17 cellular contexts compared by ENCODE assay signal in the genomic region with DNA sequence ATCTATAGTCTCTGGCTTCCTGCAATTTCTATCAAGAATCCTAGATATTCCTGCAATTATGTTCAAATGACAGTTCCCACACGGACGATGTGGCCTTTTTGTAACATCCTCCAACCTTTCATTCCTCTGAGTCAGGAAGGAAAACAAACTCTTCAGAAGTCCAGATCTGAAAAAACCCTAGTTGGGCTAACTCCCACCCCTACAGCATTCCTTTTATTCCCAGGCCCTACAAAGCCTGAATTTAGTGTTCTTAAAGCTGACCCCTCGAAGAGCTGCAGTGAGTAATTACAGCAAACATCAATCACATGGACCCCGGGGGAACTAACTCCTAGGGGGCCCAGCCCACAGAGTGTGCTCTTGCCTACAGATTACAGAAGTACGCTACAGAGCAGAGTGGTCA.
A peak's percentile ranks its signal among the peaks of the same experiment; 100 is the strongest.
DNase-seq lines count a peak whose midpoint lies in the region; ATAC-seq and TF ChIP-seq lines count a peak whose summit lies in the region.
"Had no signal": no experiment of that assay in that cellular context is flagged by ENCODE, and none has a peak within 500 bp of the region (broad histone marks: within the 10 kb centered on the region; RNA-seq: fewer than 3 reads in every experiment).

No MANE protein-coding gene starts in this region.

- no peak overlapping the region for H3K4me2 ChIP-seq in OCI-LY1 (ENCODE audit: low read length)

- TF ChIP-seq POLR2A in tibial nerve (IDR thresholded peaks at IDR 0.05), result no peak

- H3K4me3 Mint-ChIP-seq in activated naive CD8-positive, alpha-beta T cell, result no peak overlapping the region
- no peak overlapping the region for H3K4me3 Mint-ChIP-seq in activated naive CD8-positive, alpha-beta T cell treated with anti-CD3 and anti-CD28 coated beads, Interleukin-2, amount 50 U/mL, for 24 hours
- no peak overlapping the region for H3K4me3 Mint-ChIP-seq in endodermal cell
- H3K4me3 Mint-ChIP-seq: activated CD8-positive, alpha-beta memory T cell treated with anti-CD3 and anti-CD28 coated beads, Interleukin-2, amount 10 ng/mL, durations not matched to agents 7 days and 5 days; IgD-negative memory B cell had no signal

- no peaks in the 10 kb centered on the region for H3K79me2 ChIP-seq in OCI-LY1 (ENCODE audit: insufficient read depth, low read length)

- H3K27me3 ChIP-seq in OCI-LY1 (ENCODE audit: insufficient read depth, low read length) (no peaks in the 10 kb centered on the region), endodermal cell (ENCODE audit: control insufficient read depth, insufficient read depth, low read length, poor library complexity, severe bottlenecking) (no peaks in the 10 kb centered on the region), MG63 (no peaks in the 10 kb centered on the region), tibial nerve (no peaks in the 10 kb centered on the region)
- H3K27me3 ChIP-seq: ovary, spleen had no signal

- H3K9me3 Mint-ChIP-seq in activated naive CD8-positive, alpha-beta T cell (ENCODE audit: low read depth), result no peaks in the 10 kb centered on the region
- H3K9me3 Mint-ChIP-seq in activated naive CD8-positive, alpha-beta T cell treated with anti-CD3 and anti-CD28 coated beads, Interleukin-2, amount 50 U/mL, for 24 hours, result no peaks in the 10 kb centered on the region
- no peaks in the 10 kb centered on the region for H3K9me3 Mint-ChIP-seq in endodermal cell

- H3K9me3 ChIP-seq in OCI-LY1 (ENCODE audit: low read length), result no peaks in the 10 kb centered on the region
- no peaks in the 10 kb centered on the region for H3K9me3 ChIP-seq in endodermal cell (ENCODE audit: control insufficient read depth, low read length)
- H3K9me3 ChIP-seq in MG63, result no peaks in the 10 kb centered on the region
- no peaks in the 10 kb centered on the region for H3K9me3 ChIP-seq in tibial nerve
- H3K9me3 ChIP-seq: ovary, spleen had no signal

- H3F3A ChIP-seq in OCI-LY1 (ENCODE audit: insufficient read depth, low read length), result no peaks in the 10 kb centered on the region; the same call in 1 of the 2 replicates

- H3K27ac ChIP-seq in OCI-LY1 (ENCODE audit: low read depth, low read length, poor library complexity, severe bottlenecking) (peak overlapping the region; percentile 0), endodermal cell (ENCODE audit: low read depth, low read length) (peak overlapping the region; percentile 40), tibial nerve (peak overlapping the region in 2 of 4 donors; percentile 45 to 51)
- H3K27ac ChIP-seq: ovary, spleen had no signal

- H3K9me2 ChIP-seq in OCI-LY1 (ENCODE audit: low read depth, low read length), result no peaks in the 10 kb centered on the region

- TF ChIP-seq EP300 in tibial nerve (IDR thresholded peaks at IDR 0.05), result no peak

- WGBS in endodermal cell (ENCODE audit: insufficient coverage in 1 of 2, insufficient read length in 1 of 2), 2 experiments, result 66 to 79% methylated on average over 3 to 5 of the region's 5 CpGs
- 33 to 37% methylated on average over 5 of the region's 5 CpGs for WGBS in tibial nerve, 2 donors

- peak overlapping the region; percentile 69 for H3K27ac Mint-ChIP-seq in activated naive CD8-positive, alpha-beta T cell
- H3K27ac Mint-ChIP-seq in activated naive CD8-positive, alpha-beta T cell treated with anti-CD3 and anti-CD28 coated beads, Interleukin-2, amount 50 U/mL, for 24 hours, result no peak overlapping the region
- no peak overlapping the region for H3K27ac Mint-ChIP-seq in endodermal cell
- H3K27ac Mint-ChIP-seq: activated CD8-positive, alpha-beta memory T cell treated with anti-CD3 and anti-CD28 coated beads, Interleukin-2, amount 10 ng/mL, durations not matched to agents 7 days and 5 days; IgD-negative memory B cell had no signal

- DNase-seq in activated naive CD8-positive, alpha-beta T cell treated with anti-CD3 and anti-CD28 coated beads, Interleukin-2, amount 50 U/mL, for 24 hours, result no peak
- DNase-seq in endodermal cell, result no peak
- DNase-seq in skeletal muscle cell (ENCODE audit: low read depth), result peak; percentile 31
- DNase-seq in glomerular visceral epithelial cell (ENCODE audit: extremely low spot score), result no peak
- no peak for DNase-seq in MG63
- no peak for DNase-seq in tibial nerve (ENCODE audit: low spot score in 2 of 2)
- DNase-seq: activated CD8-positive, alpha-beta memory T cell treated with anti-CD3 and anti-CD28 coated beads, Interleukin-2, amount 10 ng/mL, durations not matched to agents 7 days and 5 days; activated naive CD4-positive, alpha-beta T cell treated with Interleukin-2 at 50 U/mL for 16 hours; erythroblast; GDM1; NCI-H1048; ovary; spleen; stimulated activated naive CD4-positive, alpha-beta T cell had no signal

- H3K36me3 Mint-ChIP-seq in activated naive CD8-positive, alpha-beta T cell, result peaks cover 15% of the 10 kb centered on the region
- peaks cover 30% of the 10 kb centered on the region for H3K36me3 Mint-ChIP-seq in activated naive CD8-positive, alpha-beta T cell treated with anti-CD3 and anti-CD28 coated beads, Interleukin-2, amount 50 U/mL, for 24 hours (ENCODE audit: low read depth)
- H3K36me3 Mint-ChIP-seq in endodermal cell (ENCODE audit: low read depth), result peaks cover 78% of the 10 kb centered on the region

- TF ChIP-seq CTCF in OCI-LY1 (IDR thresholded peaks at IDR 0.05; ENCODE audit: low read length) (no peak), endodermal cell (conservative IDR thresholded peaks at IDR 0.05) (no peak), tibial nerve (IDR thresholded peaks at IDR 0.05) (no peak)

- H3K9ac ChIP-seq in OCI-LY1 (ENCODE audit: low read length) (no peak overlapping the region), endodermal cell (ENCODE audit: extremely low read depth, low read length, poor library complexity, severe bottlenecking) (no peak overlapping the region)

- H2AFZ ChIP-seq in OCI-LY1 (ENCODE audit: low read length), result no peak overlapping the region

- no peak for ATAC-seq in activated naive CD8-positive, alpha-beta T cell treated with anti-CD3 and anti-CD28 coated beads, Interleukin-2, amount 50 U/mL, for 24 hours
- ATAC-seq: activated CD8-positive, alpha-beta memory T cell treated with anti-CD3 and anti-CD28 coated beads, Interleukin-2, amount 10 ng/mL, durations not matched to agents 7 days and 5 days had no signal

- no peak overlapping the region for H3K4me3 ChIP-seq in OCI-LY1 (ENCODE audit: low read depth, low read length, poor library complexity, severe bottlenecking)
- no peak overlapping the region for H3K4me3 ChIP-seq in endodermal cell (ENCODE audit: low read length)
- H3K4me3 ChIP-seq in skeletal muscle cell (ENCODE audit: low read depth, low read length), result no peak overlapping the region
- H3K4me3 ChIP-seq in MG63, result no peak overlapping the region
- no peak overlapping the region for H3K4me3 ChIP-seq in tibial nerve
- H3K4me3 ChIP-seq: ovary, spleen had no signal

- H3K4me1 ChIP-seq in OCI-LY1 (ENCODE audit: insufficient read depth, low read length, severe bottlenecking) (peaks cover 38% of the 10 kb centered on the region), endodermal cell (ENCODE audit: control insufficient read depth, insufficient read depth, low read length) (peaks cover 3% of the 10 kb centered on the region), tibial nerve (peaks cover 0 to 25% (median 7%) of the 10 kb centered on the region in 4 donors)

- peaks cover 71% of the 10 kb centered on the region for H3K4me1 Mint-ChIP-seq in activated naive CD8-positive, alpha-beta T cell (ENCODE audit: low read depth)
- H3K4me1 Mint-ChIP-seq in activated naive CD8-positive, alpha-beta T cell treated with anti-CD3 and anti-CD28 coated beads, Interleukin-2, amount 50 U/mL, for 24 hours, result peaks cover 47% of the 10 kb centered on the region
- H3K4me1 Mint-ChIP-seq in endodermal cell, result peaks cover 37% of the 10 kb centered on the region

- H3K36me3 ChIP-seq in OCI-LY1 (ENCODE audit: insufficient read depth, low read length) (peaks cover 78% of the 10 kb centered on the region), endodermal cell (ENCODE audit: control insufficient read depth, insufficient read depth, low read length) (peaks cover 96% of the 10 kb centered on the region), MG63 (peaks cover 6% of the 10 kb centered on the region; the same call in 1 of the 2 replicates), tibial nerve (peaks cover 0 to 47% (median 0%) of the 10 kb centered on the region in 3 donors)
- H3K36me3 ChIP-seq: ovary had no signal

- no peaks in the 10 kb centered on the region for H4K20me1 ChIP-seq in OCI-LY1 (ENCODE audit: insufficient read depth, low read length)

- H3K27me3 Mint-ChIP-seq in activated naive CD8-positive, alpha-beta T cell, result no peaks in the 10 kb centered on the region
- H3K27me3 Mint-ChIP-seq in activated naive CD8-positive, alpha-beta T cell treated with anti-CD3 and anti-CD28 coated beads, Interleukin-2, amount 50 U/mL, for 24 hours, result no peaks in the 10 kb centered on the region
- no peaks in the 10 kb centered on the region for H3K27me3 Mint-ChIP-seq in endodermal cell (ENCODE audit: insufficient read depth)
- H3K27me3 Mint-ChIP-seq: activated CD8-positive, alpha-beta memory T cell treated with anti-CD3 and anti-CD28 coated beads, Interleukin-2, amount 10 ng/mL, durations not matched to agents 7 days and 5 days; IgD-negative memory B cell had no signal
